ENCODE assay signal across 1 cellular context in the genomic region with DNA sequence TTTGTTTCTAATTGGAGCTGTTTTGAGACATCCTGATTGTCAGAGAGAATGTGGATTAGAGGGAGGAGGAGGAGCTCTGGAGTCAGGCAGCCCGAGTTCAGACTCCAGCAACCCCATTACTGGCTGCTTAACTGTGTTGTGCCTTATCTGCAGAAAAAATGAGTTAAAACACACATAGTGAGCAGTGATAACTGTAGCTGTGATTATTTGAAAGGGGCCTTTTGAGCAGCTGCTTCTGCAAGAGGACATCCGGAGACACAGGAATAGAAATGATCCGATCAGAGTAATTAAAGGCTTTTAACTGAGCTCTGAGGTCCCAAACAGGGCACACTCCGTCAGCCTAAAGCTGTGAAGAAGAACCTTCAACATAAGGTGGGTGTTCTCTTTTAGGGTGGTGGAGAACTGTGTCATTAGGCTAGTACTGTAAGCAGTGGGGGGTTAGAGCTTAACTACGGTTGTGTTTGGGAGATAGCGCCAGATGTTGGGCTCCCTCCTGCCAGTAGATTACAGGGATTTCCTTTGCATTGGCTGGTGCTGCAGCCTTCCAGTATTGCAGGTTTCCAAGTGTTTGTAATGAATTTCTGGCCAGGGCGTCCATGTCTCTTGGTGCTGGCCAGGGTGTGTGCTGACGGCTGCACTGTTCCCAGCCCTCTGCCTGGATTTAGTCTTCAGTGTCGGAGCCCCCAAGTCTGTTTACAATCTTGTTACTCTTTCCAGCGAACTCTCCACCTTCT.
A peak's percentile ranks its signal among the peaks of the same experiment; 100 is the strongest.
TF ChIP-seq lines count a peak whose summit lies in the region.

No MANE protein-coding gene starts in this region.

TF ChIP-seq in K562, 482 proteins besides CTCF, POLR2A, EP300 and RAD21 (continued from another document and continues in another):
- TF ChIP-seq, protein P1, sequence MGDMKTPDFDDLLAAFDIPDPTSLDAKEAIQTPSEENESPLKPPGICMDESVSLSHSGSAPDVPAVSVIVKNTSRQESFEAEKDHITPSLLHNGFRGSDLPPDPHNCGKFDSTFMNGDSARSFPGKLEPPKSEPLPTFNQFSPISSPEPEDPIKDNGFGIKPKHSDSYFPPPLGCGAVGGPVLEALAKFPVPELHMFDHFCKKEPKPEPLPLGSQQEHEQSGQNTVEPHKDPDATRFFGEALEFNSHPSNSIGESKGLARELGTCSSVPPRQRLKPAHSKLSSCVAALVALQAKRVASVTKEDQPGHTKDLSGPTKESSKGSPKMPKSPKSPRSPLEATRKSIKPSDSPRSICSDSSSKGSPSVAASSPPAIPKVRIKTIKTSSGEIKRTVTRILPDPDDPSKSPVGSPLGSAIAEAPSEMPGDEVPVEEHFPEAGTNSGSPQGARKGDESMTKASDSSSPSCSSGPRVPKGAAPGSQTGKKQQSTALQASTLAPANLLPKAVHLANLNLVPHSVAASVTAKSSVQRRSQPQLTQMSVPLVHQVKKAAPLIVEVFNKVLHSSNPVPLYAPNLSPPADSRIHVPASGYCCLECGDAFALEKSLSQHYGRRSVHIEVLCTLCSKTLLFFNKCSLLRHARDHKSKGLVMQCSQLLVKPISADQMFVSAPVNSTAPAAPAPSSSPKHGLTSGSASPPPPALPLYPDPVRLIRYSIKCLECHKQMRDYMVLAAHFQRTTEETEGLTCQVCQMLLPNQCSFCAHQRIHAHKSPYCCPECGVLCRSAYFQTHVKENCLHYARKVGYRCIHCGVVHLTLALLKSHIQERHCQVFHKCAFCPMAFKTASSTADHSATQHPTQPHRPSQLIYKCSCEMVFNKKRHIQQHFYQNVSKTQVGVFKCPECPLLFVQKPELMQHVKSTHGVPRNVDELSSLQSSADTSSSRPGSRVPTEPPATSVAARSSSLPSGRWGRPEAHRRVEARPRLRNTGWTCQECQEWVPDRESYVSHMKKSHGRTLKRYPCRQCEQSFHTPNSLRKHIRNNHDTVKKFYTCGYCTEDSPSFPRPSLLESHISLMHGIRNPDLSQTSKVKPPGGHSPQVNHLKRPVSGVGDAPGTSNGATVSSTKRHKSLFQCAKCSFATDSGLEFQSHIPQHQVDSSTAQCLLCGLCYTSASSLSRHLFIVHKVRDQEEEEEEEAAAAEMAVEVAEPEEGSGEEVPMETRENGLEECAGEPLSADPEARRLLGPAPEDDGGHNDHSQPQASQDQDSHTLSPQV (IDR thresholded peaks at IDR 0.05) = no peak
- TF ChIP-seq ARID1B (IDR thresholded peaks at IDR 0.05) = peak; percentile 95
- TF ChIP-seq PHF21A (IDR thresholded peaks at IDR 0.05; ENCODE audit: borderline replicate concordance, low read depth) = no peak
- TF ChIP-seq, protein P2, sequence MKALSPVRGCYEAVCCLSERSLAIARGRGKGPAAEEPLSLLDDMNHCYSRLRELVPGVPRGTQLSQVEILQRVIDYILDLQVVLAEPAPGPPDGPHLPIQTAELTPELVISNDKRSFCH (CRISPR knock-in tag; IDR thresholded peaks at IDR 0.05) = no peak
- TF ChIP-seq, protein P2 (tag; IDR thresholded peaks at IDR 0.05) = peak; percentile 54; the same call in 1 of the 2 replicates
- peak; percentile 75 for TF ChIP-seq SMARCE1 (IDR thresholded peaks at IDR 0.05)
- peak; percentile 83 for TF ChIP-seq ZKSCAN8 (CRISPR knock-in tag; IDR thresholded peaks at IDR 0.05)
- no peak for TF ChIP-seq CBFB (CRISPR knock-in tag; IDR thresholded peaks at IDR 0.05)
- peak; percentile 64; the same call in 1 of the 2 replicates for TF ChIP-seq CREB1 (IDR thresholded peaks at IDR 0.05)
- peak; percentile 47; the same call in 1 of the 2 replicates for TF ChIP-seq CREB1 (CRISPR knock-in tag; IDR thresholded peaks at IDR 0.05)
- TF ChIP-seq, protein P3, sequence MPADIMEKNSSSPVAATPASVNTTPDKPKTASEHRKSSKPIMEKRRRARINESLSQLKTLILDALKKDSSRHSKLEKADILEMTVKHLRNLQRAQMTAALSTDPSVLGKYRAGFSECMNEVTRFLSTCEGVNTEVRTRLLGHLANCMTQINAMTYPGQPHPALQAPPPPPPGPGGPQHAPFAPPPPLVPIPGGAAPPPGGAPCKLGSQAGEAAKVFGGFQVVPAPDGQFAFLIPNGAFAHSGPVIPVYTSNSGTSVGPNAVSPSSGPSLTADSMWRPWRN (IDR thresholded peaks at IDR 0.05; ENCODE audit: low read depth) = peak; percentile 77
- TF ChIP-seq TCF3 (CRISPR knock-in tag; IDR thresholded peaks at IDR 0.05) = peak; percentile 94
- TF ChIP-seq ZNF175 (CRISPR knock-in tag; IDR thresholded peaks at IDR 0.05; ENCODE audit: low read depth) = peak; percentile 88
- peak; percentile 89 for TF ChIP-seq DPF2 (IDR thresholded peaks at IDR 0.05)
- TF ChIP-seq KDM1A (IDR thresholded peaks at IDR 0.05) = peak; percentile 99 to 100
- TF ChIP-seq ETV5 (CRISPR knock-in tag; IDR thresholded peaks at IDR 0.05; ENCODE audit: low read depth) = peak; percentile 72; the same call in 1 of the 2 replicates
- TF ChIP-seq CEBPG (CRISPR knock-in tag; IDR thresholded peaks at IDR 0.05) = no peak
- TF ChIP-seq CEBPG (tag; conservative IDR thresholded peaks at IDR 0.05 in 1 of 2, IDR thresholded peaks at IDR 0.05 in 1 of 2) = no peak
- peak; percentile 40; the same call in 1 of the 2 replicates for TF ChIP-seq NCOA1 (IDR thresholded peaks at IDR 0.05; ENCODE audit: low read depth)
- 0 out of 2 replicates have a peak, but pooled peaks have one; percentile 68 for TF ChIP-seq ZNF197 (CRISPR knock-in tag; IDR thresholded peaks at IDR 0.05; ENCODE audit: low read depth)
- TF ChIP-seq ZKSCAN1 (IDR thresholded peaks at IDR 0.05; ENCODE audit: low read depth, low read length) = 0 out of 2 replicates have a peak, but pooled peaks have one; percentile 5
- no peak for TF ChIP-seq POLR2H (tag; IDR thresholded peaks at IDR 0.05; ENCODE audit: low read depth)
- TF ChIP-seq KLF16 (IDR thresholded peaks at IDR 0.05) = peak; percentile 95
- TF ChIP-seq, protein P4, sequence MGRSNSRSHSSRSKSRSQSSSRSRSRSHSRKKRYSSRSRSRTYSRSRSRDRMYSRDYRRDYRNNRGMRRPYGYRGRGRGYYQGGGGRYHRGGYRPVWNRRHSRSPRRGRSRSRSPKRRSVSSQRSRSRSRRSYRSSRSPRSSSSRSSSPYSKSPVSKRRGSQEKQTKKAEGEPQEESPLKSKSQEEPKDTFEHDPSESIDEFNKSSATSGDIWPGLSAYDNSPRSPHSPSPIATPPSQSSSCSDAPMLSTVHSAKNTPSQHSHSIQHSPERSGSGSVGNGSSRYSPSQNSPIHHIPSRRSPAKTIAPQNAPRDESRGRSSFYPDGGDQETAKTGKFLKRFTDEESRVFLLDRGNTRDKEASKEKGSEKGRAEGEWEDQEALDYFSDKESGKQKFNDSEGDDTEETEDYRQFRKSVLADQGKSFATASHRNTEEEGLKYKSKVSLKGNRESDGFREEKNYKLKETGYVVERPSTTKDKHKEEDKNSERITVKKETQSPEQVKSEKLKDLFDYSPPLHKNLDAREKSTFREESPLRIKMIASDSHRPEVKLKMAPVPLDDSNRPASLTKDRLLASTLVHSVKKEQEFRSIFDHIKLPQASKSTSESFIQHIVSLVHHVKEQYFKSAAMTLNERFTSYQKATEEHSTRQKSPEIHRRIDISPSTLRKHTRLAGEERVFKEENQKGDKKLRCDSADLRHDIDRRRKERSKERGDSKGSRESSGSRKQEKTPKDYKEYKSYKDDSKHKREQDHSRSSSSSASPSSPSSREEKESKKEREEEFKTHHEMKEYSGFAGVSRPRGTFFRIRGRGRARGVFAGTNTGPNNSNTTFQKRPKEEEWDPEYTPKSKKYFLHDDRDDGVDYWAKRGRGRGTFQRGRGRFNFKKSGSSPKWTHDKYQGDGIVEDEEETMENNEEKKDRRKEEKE (IDR thresholded peaks at IDR 0.05; ENCODE audit: borderline replicate concordance in 1 of 2, control insufficient read depth in 1 of 2, low read depth in 2 of 2, low read length in 1 of 2) = 0 out of 4 replicates have a peak, but pooled peaks of 1 of the 2 experiments have one; percentile 34
- TF ChIP-seq MAFK (IDR thresholded peaks at IDR 0.05; ENCODE audit: low read length) = no peak
- TF ChIP-seq ZNF77 (CRISPR knock-in tag; IDR thresholded peaks at IDR 0.05) = no peak
- peak; percentile 20 to 45; a peak in 2 of 4 replicates for TF ChIP-seq NRF1 (conservative IDR thresholded peaks at IDR 0.05 in 1 of 2, IDR thresholded peaks at IDR 0.05 in 1 of 2)
- peak; percentile 93 for TF ChIP-seq POLR2AphosphoS5 (IDR thresholded peaks at IDR 0.05; ENCODE audit: control insufficient read depth, insufficient read depth, low read depth, low read length)
- TF ChIP-seq RAD51 (IDR thresholded peaks at IDR 0.05; ENCODE audit: borderline replicate concordance, low read depth) = no peak; the same call in 1 of the 2 replicates
- TF ChIP-seq NR4A1 (CRISPR knock-in tag; IDR thresholded peaks at IDR 0.05) = no peak
- TF ChIP-seq NR4A1 (tag; IDR thresholded peaks at IDR 0.05) = 0 out of 2 replicates have a peak, but pooled peaks have one; percentile 24
- no peak for TF ChIP-seq ZNF41 (CRISPR knock-in tag; conservative IDR thresholded peaks at IDR 0.05)
- TF ChIP-seq HDAC6 (IDR thresholded peaks at IDR 0.05; ENCODE audit: low read depth, low read length) = no peak
- peak; percentile 51; the same call in 1 of the 2 replicates for TF ChIP-seq ZNF263 (CRISPR knock-in tag; IDR thresholded peaks at IDR 0.05; ENCODE audit: borderline replicate concordance)
- peak; percentile 98 for TF ChIP-seq TEAD4 (IDR thresholded peaks at IDR 0.05; ENCODE audit: low read length)
- no peak for TF ChIP-seq TEAD4 (CRISPR knock-in tag; IDR thresholded peaks at IDR 0.05; ENCODE audit: borderline replicate concordance)
- TF ChIP-seq TRIM24 (IDR thresholded peaks at IDR 0.05) = peak; percentile 87 to 88
- TF ChIP-seq, protein P5, sequence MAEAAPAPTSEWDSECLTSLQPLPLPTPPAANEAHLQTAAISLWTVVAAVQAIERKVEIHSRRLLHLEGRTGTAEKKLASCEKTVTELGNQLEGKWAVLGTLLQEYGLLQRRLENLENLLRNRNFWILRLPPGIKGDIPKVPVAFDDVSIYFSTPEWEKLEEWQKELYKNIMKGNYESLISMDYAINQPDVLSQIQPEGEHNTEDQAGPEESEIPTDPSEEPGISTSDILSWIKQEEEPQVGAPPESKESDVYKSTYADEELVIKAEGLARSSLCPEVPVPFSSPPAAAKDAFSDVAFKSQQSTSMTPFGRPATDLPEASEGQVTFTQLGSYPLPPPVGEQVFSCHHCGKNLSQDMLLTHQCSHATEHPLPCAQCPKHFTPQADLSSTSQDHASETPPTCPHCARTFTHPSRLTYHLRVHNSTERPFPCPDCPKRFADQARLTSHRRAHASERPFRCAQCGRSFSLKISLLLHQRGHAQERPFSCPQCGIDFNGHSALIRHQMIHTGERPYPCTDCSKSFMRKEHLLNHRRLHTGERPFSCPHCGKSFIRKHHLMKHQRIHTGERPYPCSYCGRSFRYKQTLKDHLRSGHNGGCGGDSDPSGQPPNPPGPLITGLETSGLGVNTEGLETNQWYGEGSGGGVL (CRISPR knock-in tag; IDR thresholded peaks at IDR 0.05) = no peak
